ENCODE assay signal across 12 cellular contexts in the genomic region with DNA sequence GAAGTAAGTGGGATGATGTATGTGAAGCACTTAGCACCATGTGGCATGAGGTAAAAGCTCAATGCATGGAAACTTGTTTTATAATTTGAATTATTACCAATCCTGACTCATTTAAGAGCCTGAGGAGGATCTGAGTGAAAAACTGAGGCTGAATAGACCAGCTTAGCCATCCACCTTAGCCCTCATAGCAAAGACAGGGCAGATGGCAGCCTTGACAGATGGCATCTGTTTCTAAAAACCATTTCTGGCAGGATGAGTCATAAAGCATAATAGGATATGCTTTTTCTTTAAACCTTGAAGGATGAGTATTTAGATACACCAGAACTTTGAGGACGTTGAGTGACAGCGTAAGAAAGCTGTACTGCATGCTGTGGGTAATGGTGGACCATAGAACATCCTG.
"Had no signal": no experiment of that assay in that cellular context is flagged by ENCODE, and none has a peak within 500 bp of the region (broad histone marks: within the 10 kb centered on the region; RNA-seq: fewer than 3 reads in every experiment).

No MANE protein-coding gene starts in this region.

- ATAC-seq: activated T-cell treated with anti-CD3 and anti-CD28 coated beads, Interleukin-2, amount 50 U/mL, for 72 hours; foreskin keratinocyte; stimulated activated effector memory CD8-positive, alpha-beta T cell treated with anti-CD3 and anti-CD28 coated beads, Interleukin-12 subunit alpha, Interleukin-12 subunit beta, amount 100 ng/mL, for 72 hours had no signal

- DNase-seq: activated CD4-positive, alpha-beta T cell treated with anti-CD3 and anti-CD28 coated beads, Interleukin-2, amount 10 ng/mL, durations not matched to agents 7 days and 5 days; activated CD8-positive, alpha-beta memory T cell treated with anti-CD3 and anti-CD28 coated beads, Interleukin-2, amount 50 U/mL, for 48 hours; activated gamma-delta T cell treated with Interleukin-2 at 50 U/mL for 16 hours; activated naive CD8-positive, alpha-beta T cell treated with anti-CD3 and anti-CD28 coated beads for 36 hours; activated T-cell treated with anti-CD3 and anti-CD28 coated beads, Interleukin-2, amount 50 U/mL, for 72 hours; effector CD8-positive, alpha-beta T cell; foreskin keratinocyte; mesenchymal stem cell; nucleus accumbens; posterior cingulate gyrus; retina had no signal
